Comparison of ENCODE assay signal across 19 cellular contexts in the genomic region with DNA sequence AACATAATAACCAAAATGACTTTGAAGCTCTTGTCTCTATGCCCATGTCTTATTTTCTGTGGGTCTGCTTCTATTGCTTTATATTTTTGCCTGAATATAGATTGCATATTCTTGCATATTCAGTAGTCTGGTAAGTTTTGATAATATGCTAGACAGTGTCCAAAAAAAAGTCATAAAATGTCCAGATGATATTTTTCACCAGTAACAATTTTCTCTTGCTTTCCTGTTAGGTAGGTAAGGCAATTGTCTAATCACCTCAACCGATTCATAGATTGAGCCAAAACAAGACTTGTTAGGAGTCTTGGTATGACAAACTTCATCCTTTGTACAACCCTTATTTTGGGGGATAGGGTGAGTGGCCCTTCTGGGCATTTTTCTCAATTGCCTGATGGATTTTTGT.
"Had no signal": no experiment of that assay in that cellular context is flagged by ENCODE, and none has a peak within 500 bp of the region (broad histone marks: within the 10 kb centered on the region; RNA-seq: fewer than 3 reads in every experiment).

No MANE protein-coding gene starts in this region.

- ATAC-seq: Panc1, PC-3 had no signal

- H3K27ac ChIP-seq: RWPE1 had no signal

- H3K9ac ChIP-seq: SK-N-SH had no signal

- H3K4me2 ChIP-seq: SK-N-SH had no signal

- DNase-seq: KBM-7, NCI-H1048, NCI-H1105, NCI-H1417, NCI-H1436 treated with DMSO at 0.1 percent for 48 hours, NCI-H1694, NCI-H187 treated with DMSO at 0.1 percent for 48 hours, NCI-H2029 treated with DMSO at 0.1 percent for 48 hours, NCI-H2107, NCI-H2227 treated with DMSO at 0.1 percent for 48 hours, NCI-H524, NCI-H526 treated with DMSO at 0.1 percent for 48 hours, NCI-H748 treated with DMSO at 0.1 percent for 48 hours, PC-3, SHP77, SK-N-SH, SW 1271 had no signal
